8 cellular contexts compared by ENCODE assay signal in the genomic region with DNA sequence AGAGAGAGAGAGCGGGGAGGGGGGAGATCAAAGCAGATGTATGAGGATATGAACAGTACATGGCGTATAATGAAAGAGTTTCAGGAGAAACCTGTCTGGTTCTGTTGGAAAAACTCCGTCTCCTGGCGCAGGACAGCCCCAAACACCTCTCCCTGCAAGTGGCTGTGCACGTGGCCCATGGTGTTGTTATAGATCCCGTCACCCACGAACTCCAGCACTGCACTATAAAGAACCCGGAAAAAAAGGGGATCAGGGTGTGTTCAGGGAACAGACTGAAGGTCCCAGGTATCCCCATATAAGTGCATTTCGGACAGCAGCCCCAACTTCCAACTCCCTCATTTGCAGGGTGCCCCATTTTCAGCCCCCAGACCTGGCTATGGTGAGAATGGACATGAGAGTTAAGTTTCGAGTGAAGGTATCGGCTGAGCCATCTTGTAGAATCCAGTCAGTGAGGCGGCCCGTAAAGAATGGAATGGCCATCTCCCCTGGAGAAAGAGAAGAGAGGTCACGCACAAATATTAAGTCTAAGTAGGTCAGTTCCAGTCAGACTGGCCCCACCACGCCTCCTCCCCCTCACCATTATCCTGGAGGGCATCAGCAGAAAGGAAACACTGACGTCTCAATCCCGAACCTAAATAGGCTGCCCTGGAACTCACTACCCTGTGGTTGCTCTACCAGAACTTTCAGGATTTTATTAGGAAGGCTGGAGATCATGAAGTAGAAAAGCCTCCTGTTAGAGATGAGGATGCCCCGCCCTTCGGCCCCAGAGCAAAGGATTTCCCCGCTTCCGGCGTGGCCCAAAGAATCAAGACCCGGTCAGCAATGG. TPM values are rescaled to one million over a fixed set of nuclear protein-coding genes. Genes with fewer than 3 reads are reported as not detected.
A peak's percentile ranks its signal among the peaks of the same experiment; 100 is the strongest.
DNase-seq lines count a peak whose midpoint lies in the region; ATAC-seq and TF ChIP-seq lines count a peak whose summit lies in the region.

No MANE protein-coding gene starts in this region.

- DNase-seq in ELR (ENCODE audit: low read depth) (peak; percentile 57), Panc1 (ENCODE audit: low read depth, low spot score) (no peak), aorta (peak in 1 of 2 donors; percentile 68), SIG-M5 treated with dmso at 0.1 percent for 504 hours (lab: John Stamatoyannopoulos, UW; ENCODE audit: unreplicated experiment) (no peak)

- CTCF ChIA-PET in Panc1 (lab: Charles Lee) = interaction anchor here (1.2 to 3.9 kb wide), 3 partner anchors 13 to 17 kb away, joined by 4 to 47 read pairs (median 9); a partner anchor contains a TSS

- H3K27ac ChIP-seq in Panc1 (ENCODE audit: low read length) (peak overlapping the region; percentile 92), ectodermal cell (ENCODE audit: insufficient read depth, low read depth, low read length, poor library complexity, severe bottlenecking) (no peak overlapping the region), muscle layer of duodenum (ENCODE audit: low read length) (peak overlapping the region; percentile 96), aorta (ENCODE audit: low read depth in 1 of 2, low read length in 2 of 2) (peak overlapping the region in 1 of 2 donors; percentile 87)

- in situ Hi-C loops in Panc1 (cut with HindIII; ENCODE audit: low pct_unique_long_range_greater_than_20kb, low sequenced_read_pairs) = no loop called here

- no peak for TF ChIP-seq CTCF in Panc1 (IDR thresholded peaks at IDR 0.05)

- WGBS in ectodermal cell, 2 experiments = 67% methylated on average over 22 to 23 of the region's 23 CpGs
- WGBS in aorta, 2 donors = 48 to 51% methylated on average over 23 of the region's 23 CpGs

- no peaks in the 10 kb centered on the region for H3K27me3 ChIP-seq in Panc1 (ENCODE audit: control insufficient read depth, insufficient read depth, low read length)
- H3K27me3 ChIP-seq in ectodermal cell (ENCODE audit: control insufficient read depth, insufficient read depth, low read length, poor library complexity, severe bottlenecking) = peaks cover 80% of the 10 kb centered on the region
- H3K27me3 ChIP-seq in muscle layer of duodenum (ENCODE audit: low read depth, low read length) = no peaks in the 10 kb centered on the region
- H3K27me3 ChIP-seq in aorta (ENCODE audit: control insufficient read depth in 1 of 2, insufficient read depth in 2 of 2, low read length in 1 of 2) = no peaks in the 10 kb centered on the region

- H3K4me3 ChIP-seq in Panc1 (ENCODE audit: low read depth in 2 of 2, low read length in 2 of 2) (peak overlapping the region; percentile 77 to 79), ectodermal cell (ENCODE audit: insufficient read depth, low read depth, low read length) (peak overlapping the region; percentile 60), muscle layer of duodenum (ENCODE audit: low read depth in 1 of 2, low read length in 2 of 2) (peak overlapping the region; percentile 89 to 95), aorta (ENCODE audit: low read length in 2 of 2) (peak overlapping the region; percentile 54 to 69)

- H3K36me3 ChIP-seq in Panc1 (ENCODE audit: control insufficient read depth, insufficient read depth, low read length) (peaks cover 4% of the 10 kb centered on the region; the same call in 1 of the 2 replicates), ectodermal cell (ENCODE audit: control insufficient read depth, insufficient read depth, low read length) (no peaks in the 10 kb centered on the region), muscle layer of duodenum (ENCODE audit: control insufficient read depth in 1 of 2, insufficient read depth in 2 of 2, low read length in 2 of 2) (peaks cover 30 to 37% of the 10 kb centered on the region in 2 donors), aorta (ENCODE audit: control insufficient read depth in 1 of 2, insufficient read depth in 2 of 2, low read length in 1 of 2) (peaks cover 0 to 8% of the 10 kb centered on the region in 2 donors)

- peaks cover 9% of the 10 kb centered on the region for H3K4me1 ChIP-seq in Panc1 (ENCODE audit: control insufficient read depth, insufficient read depth, low read length)
- peaks cover 10% of the 10 kb centered on the region for H3K4me1 ChIP-seq in ectodermal cell (ENCODE audit: control insufficient read depth, insufficient read depth, low read length)
- peaks cover 14 to 26% of the 10 kb centered on the region in 2 donors for H3K4me1 ChIP-seq in muscle layer of duodenum (ENCODE audit: control insufficient read depth in 1 of 2, insufficient read depth in 2 of 2, low read length in 2 of 2)
- H3K4me1 ChIP-seq in aorta (ENCODE audit: control insufficient read depth in 1 of 2, insufficient read depth in 2 of 2, low read length in 2 of 2) = no peaks in the 10 kb centered on the region

- POLR2A ChIA-PET in Panc1 (lab: Charles Lee) = no interaction called here

- BruUV-seq in Panc1 (replicated peaks; lab: Mats Ljungman, UMichigan) = no TSS peak

- H3K9me3 ChIP-seq in Panc1 (ENCODE audit: control insufficient read depth, insufficient read depth, low read depth, low read length) (no peaks in the 10 kb centered on the region), ectodermal cell (ENCODE audit: control insufficient read depth, low read length) (no peaks in the 10 kb centered on the region), muscle layer of duodenum (ENCODE audit: control insufficient read depth in 1 of 2, low read length in 2 of 2) (no peaks in the 10 kb centered on the region), aorta (ENCODE audit: control insufficient read depth, low read length) (no peaks in the 10 kb centered on the region)

- no peak for ATAC-seq in Panc1
- no peak for ATAC-seq in aorta (ENCODE audit: low FRiP score)
- ATAC-seq in GM19397 (IDR thresholded peaks at IDR 0.05; ENCODE audit: unreplicated experiment) = no peak
- ATAC-seq in GM21723 (IDR thresholded peaks at IDR 0.05; ENCODE audit: unreplicated experiment) = no peak

- intact Hi-C loops in Panc1 (cut with micrococcal nuclease; ENCODE audit: unreplicated experiment) (no loop called here), aorta (cut with DNase I) (no loop called here)

RNA-seq across cellular contexts. Expression of a gene that starts 1.3 kb away (rescaled TPM):
- total RNA-seq in Panc1 (2021; ENCODE audit: unreplicated experiment) (74.7 TPM), aorta (10 to 100 TPM; 39.4 to 42.1 TPM)
- 70.5 TPM for polyA plus RNA-seq in Panc1 (2012; ENCODE audit: insufficient read length)
- polyA plus RNA-seq in ectodermal cell (2013, experiment 1 of 4) = 6.6 TPM
- 7.5 TPM for polyA plus RNA-seq in ectodermal cell (2013, experiment 2 of 4)
- polyA plus RNA-seq in ectodermal cell (2013, experiment 3 of 4) = 6.3 TPM
- polyA plus RNA-seq in ectodermal cell (2013, experiment 4 of 4) = 4.7 TPM
- polyA plus RNA-seq in aorta = 10 to 100 TPM; 14.4 to 48.3 TPM

RNA-seq across cellular contexts. Expression of a gene that starts 1.8 kb away (rescaled TPM):
- 41.5 TPM for total RNA-seq in Panc1 (2021; ENCODE audit: unreplicated experiment)
- polyA plus RNA-seq in Panc1 (2012; ENCODE audit: insufficient read length) = 46.9 TPM
- polyA plus RNA-seq in ectodermal cell (2013, experiment 1 of 4) = 0.76 TPM
- polyA plus RNA-seq in ectodermal cell (2013, experiment 2 of 4) = 0.98 TPM
- polyA plus RNA-seq in ectodermal cell (2013, experiment 3 of 4) = 1.1 TPM
- 0.73 TPM for polyA plus RNA-seq in ectodermal cell (2013, experiment 4 of 4)
- total RNA-seq in aorta = 10 to 100 TPM; 24.9 to 42.8 TPM
- 10 to 100 TPM; 27.9 to 38.8 TPM for polyA plus RNA-seq in aorta

RNA-seq across cellular contexts. Expression of a gene that starts 8.4 kb away (rescaled TPM):
- total RNA-seq in Panc1 (2021; ENCODE audit: unreplicated experiment) (43.8 TPM), aorta (10 to 100 TPM; 40.8 to 58.4 TPM)
- 37.8 TPM for polyA plus RNA-seq in Panc1 (2012; ENCODE audit: insufficient read length)
- polyA plus RNA-seq in ectodermal cell (2013, experiment 1 of 4) = 4.8 TPM
- polyA plus RNA-seq in ectodermal cell (2013, experiment 2 of 4) = 3.8 TPM
- 3.1 TPM for polyA plus RNA-seq in ectodermal cell (2013, experiment 3 of 4)
- polyA plus RNA-seq in ectodermal cell (2013, experiment 4 of 4) = 3.5 TPM
- 10 to 100 TPM; 59.6 to 69.7 TPM for polyA plus RNA-seq in aorta

RNA-seq across cellular contexts. Expression of a gene that starts 13.7 kb away (rescaled TPM):
- total RNA-seq in Panc1 (2021; ENCODE audit: unreplicated experiment) (93.6 TPM), aorta (10 to 100 TPM; 26.5 to 48.1 TPM)
- 112 TPM for polyA plus RNA-seq in Panc1 (2012; ENCODE audit: insufficient read length)
- 4.4 TPM for polyA plus RNA-seq in ectodermal cell (2013, experiment 1 of 4)
- polyA plus RNA-seq in ectodermal cell (2013, experiment 2 of 4) = 4.6 TPM
- 3.5 TPM for polyA plus RNA-seq in ectodermal cell (2013, experiment 3 of 4)
- 3.2 TPM for polyA plus RNA-seq in ectodermal cell (2013, experiment 4 of 4)
- polyA plus RNA-seq in aorta = 10 to 100 TPM in 1 of 2 donors, 1 to 10 TPM in 1; 2.5 to 25.6 TPM

RNA-seq across cellular contexts. Expression of a gene that starts 35.4 kb away (rescaled TPM):
- 0.39 TPM for total RNA-seq in Panc1 (2021; ENCODE audit: unreplicated experiment)
- not detected for polyA plus RNA-seq in Panc1 (2012; ENCODE audit: insufficient read length)
- polyA plus RNA-seq in ectodermal cell (2013, experiment 1 of 4) = not detected
- polyA plus RNA-seq in ectodermal cell (2013, experiment 2 of 4) = 0.25 TPM
- polyA plus RNA-seq in ectodermal cell (2013, experiment 3 of 4) = not detected
- not detected for polyA plus RNA-seq in ectodermal cell (2013, experiment 4 of 4)
- total RNA-seq in aorta = 1 to 10 TPM in 1 of 2 donors, under 1 TPM in 1; 0.62 to 2.8 TPM
- polyA plus RNA-seq in aorta = under 1 TPM in 1 of 2 donors, not detected in 1; 0.26 TPM
